1 cellular context compared by ENCODE assay signal in genomic region chr2:177392373-177393246, GRCh38.
TF ChIP-seq lines count a peak whose summit lies in the region.

Gene AGPS, plus strand, starts transcription at chr2:177392773. Its CDS starts 17 bp downstream, at chr2:177392790.

TF ChIP-seq in HepG2, 621 proteins besides CTCF, POLR2A, EP300 and RAD21 (continued from another document and continues in another):
- TF ChIP-seq THAP9 (CRISPR knock-in tag; IDR thresholded peaks at IDR 0.05; ENCODE audit: borderline replicate concordance) (peak; percentile 92), ZBTB44 (CRISPR knock-in tag; IDR thresholded peaks at IDR 0.05) (no peak), ZNF20 (CRISPR knock-in tag; IDR thresholded peaks at IDR 0.05) (peak; percentile 79; the same call in 1 of the 2 replicates), ZNF720 (CRISPR knock-in tag; IDR thresholded peaks at IDR 0.05) (no peak), THYN1 (CRISPR knock-in tag; IDR thresholded peaks at IDR 0.05; ENCODE audit: borderline replicate concordance, low read depth) (no peak), TBX3 (IDR thresholded peaks at IDR 0.05; ENCODE audit: borderline replicate concordance) (peak; percentile 56; the same call in 1 of the 2 replicates), ZFAT (CRISPR knock-in tag; conservative IDR thresholded peaks at IDR 0.05) (peak; percentile 92), ATF7 (IDR thresholded peaks at IDR 0.05) (no peak), ATF7 (CRISPR knock-in tag; IDR thresholded peaks at IDR 0.05) (no peak), ZNF552 (CRISPR knock-in tag; IDR thresholded peaks at IDR 0.05; ENCODE audit: borderline replicate concordance) (peak; percentile 89), STAT6 (CRISPR knock-in tag; IDR thresholded peaks at IDR 0.05; ENCODE audit: borderline replicate concordance) (peak; percentile 74; the same call in 1 of the 2 replicates), PCBP2 (optimal IDR thresholded peaks at IDR 0.05; ENCODE audit: low read depth, low read length, poor library complexity, severe bottlenecking) (no peak), ZMAT5 (CRISPR knock-in tag; IDR thresholded peaks at IDR 0.05; ENCODE audit: borderline replicate concordance, low read depth) (no peak), POGZ (CRISPR knock-in tag; IDR thresholded peaks at IDR 0.05) (peak; percentile 98), HMG20A (CRISPR knock-in tag; IDR thresholded peaks at IDR 0.05; ENCODE audit: borderline replicate concordance) (no peak), ZNF276 (CRISPR knock-in tag; IDR thresholded peaks at IDR 0.05; ENCODE audit: low read depth) (peak; percentile 88), ZNF281 (CRISPR knock-in tag; IDR thresholded peaks at IDR 0.05; ENCODE audit: borderline replicate concordance) (peak; percentile 62; the same call in 1 of the 2 replicates), ZBTB2 (CRISPR knock-in tag; IDR thresholded peaks at IDR 0.05; ENCODE audit: low read depth) (peak; percentile 96), NAIF1 (CRISPR knock-in tag; IDR thresholded peaks at IDR 0.05; ENCODE audit: borderline replicate concordance) (peak; percentile 44; the same call in 1 of the 2 replicates), THAP8 (CRISPR knock-in tag; IDR thresholded peaks at IDR 0.05; ENCODE audit: borderline replicate concordance) (peak; percentile 94), DNMT3B (CRISPR knock-in tag; conservative IDR thresholded peaks at IDR 0.05) (0 out of 2 replicates have a peak, but pooled peaks have one; percentile 12), ISL2 (CRISPR knock-in tag; IDR thresholded peaks at IDR 0.05) (peak; percentile 91), ZNF607 (CRISPR knock-in tag; IDR thresholded peaks at IDR 0.05; ENCODE audit: borderline replicate concordance) (peak; percentile 99), AKNA (CRISPR knock-in tag; IDR thresholded peaks at IDR 0.05; ENCODE audit: borderline replicate concordance) (peak; percentile 93; the same call in 1 of the 2 replicates), SYNCRIP (IDR thresholded peaks at IDR 0.05; ENCODE audit: insufficient read depth, low read depth, low read length) (no peak), CHCHD3 (CRISPR knock-in tag; IDR thresholded peaks at IDR 0.05) (peak; percentile 75; the same call in 1 of the 2 replicates), BORCS8-MEF2B (CRISPR knock-in tag; IDR thresholded peaks at IDR 0.05) (peak; percentile 98), MTA3 (CRISPR knock-in tag; IDR thresholded peaks at IDR 0.05) (no peak), PAWR (CRISPR knock-in tag; IDR thresholded peaks at IDR 0.05; ENCODE audit: borderline replicate concordance) (no peak), ZNF512B (CRISPR knock-in tag; IDR thresholded peaks at IDR 0.05; ENCODE audit: borderline replicate concordance) (no peak), ZNF557 (CRISPR knock-in tag; IDR thresholded peaks at IDR 0.05) (peak; percentile 94), CAMTA2 (CRISPR knock-in tag; IDR thresholded peaks at IDR 0.05; ENCODE audit: borderline replicate concordance) (peak; percentile 73), ZNF354B (CRISPR knock-in tag; IDR thresholded peaks at IDR 0.05) (no peak), RORA (CRISPR knock-in tag; IDR thresholded peaks at IDR 0.05) (no peak)
